Comparison of ENCODE assay signal across 1 cellular context in the genomic region with DNA sequence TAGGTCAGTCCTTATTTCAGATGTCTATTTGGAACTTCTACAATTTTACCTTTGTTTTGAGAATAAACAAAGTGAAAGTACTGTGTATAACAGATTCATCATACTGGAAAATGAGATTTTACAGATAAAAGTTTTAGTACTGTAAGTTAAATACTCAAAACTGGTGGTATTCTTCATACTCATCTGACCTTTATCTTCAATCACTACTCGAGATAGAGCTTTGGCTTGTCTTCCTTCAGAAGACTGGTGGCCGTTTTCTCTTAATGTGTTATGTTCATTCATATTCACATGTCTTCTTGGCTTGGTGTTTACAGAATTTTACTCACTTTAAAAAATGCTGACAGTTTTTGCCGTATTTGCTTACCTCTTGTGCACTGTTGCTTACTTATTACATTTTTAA.
TF ChIP-seq lines count a peak whose summit lies in the region.

No MANE protein-coding gene starts in this region.

TF ChIP-seq in A549, 52 proteins besides CTCF, POLR2A, EP300 and RAD21 (continued from another document):
- TF ChIP-seq, protein P1, sequence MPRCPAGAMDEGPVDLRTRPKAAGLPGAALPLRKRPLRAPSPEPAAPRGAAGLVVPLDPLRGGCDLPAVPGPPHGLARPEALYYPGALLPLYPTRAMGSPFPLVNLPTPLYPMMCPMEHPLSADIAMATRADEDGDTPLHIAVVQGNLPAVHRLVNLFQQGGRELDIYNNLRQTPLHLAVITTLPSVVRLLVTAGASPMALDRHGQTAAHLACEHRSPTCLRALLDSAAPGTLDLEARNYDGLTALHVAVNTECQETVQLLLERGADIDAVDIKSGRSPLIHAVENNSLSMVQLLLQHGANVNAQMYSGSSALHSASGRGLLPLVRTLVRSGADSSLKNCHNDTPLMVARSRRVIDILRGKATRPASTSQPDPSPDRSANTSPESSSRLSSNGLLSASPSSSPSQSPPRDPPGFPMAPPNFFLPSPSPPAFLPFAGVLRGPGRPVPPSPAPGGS (IDR thresholded peaks at IDR 0.05) = no peak
- no peak for TF ChIP-seq ZFP36 (IDR thresholded peaks at IDR 0.05; ENCODE audit: borderline replicate concordance, partially characterized antibody)
- no peak for TF ChIP-seq NR3C1 (IDR thresholded peaks at IDR 0.05)
- TF ChIP-seq, protein P2, sequence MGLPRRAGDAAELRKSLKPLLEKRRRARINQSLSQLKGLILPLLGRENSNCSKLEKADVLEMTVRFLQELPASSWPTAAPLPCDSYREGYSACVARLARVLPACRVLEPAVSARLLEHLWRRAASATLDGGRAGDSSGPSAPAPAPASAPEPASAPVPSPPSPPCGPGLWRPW (IDR thresholded peaks at IDR 0.05) = no peak
- TF ChIP-seq POLR2AphosphoS2 (conservative IDR thresholded peaks at IDR 0.05; ENCODE audit: low read length) = no peak
- no peak for TF ChIP-seq CHD2 (IDR thresholded peaks at IDR 0.05; ENCODE audit: low read length, partially characterized antibody)
- no peak for TF ChIP-seq MAFK (IDR thresholded peaks at IDR 0.05; ENCODE audit: partially characterized antibody)
- no peak for TF ChIP-seq MAZ (IDR thresholded peaks at IDR 0.05; ENCODE audit: borderline replicate concordance, low read depth, low read length)
- no peak for TF ChIP-seq SREBF2 (IDR thresholded peaks at IDR 0.05)
- no peak for TF ChIP-seq CBX2 (IDR thresholded peaks at IDR 0.05; ENCODE audit: borderline replicate concordance, low read depth)
- TF ChIP-seq ZC3H11A (IDR thresholded peaks at IDR 0.05) = no peak
- TF ChIP-seq, protein P3, sequence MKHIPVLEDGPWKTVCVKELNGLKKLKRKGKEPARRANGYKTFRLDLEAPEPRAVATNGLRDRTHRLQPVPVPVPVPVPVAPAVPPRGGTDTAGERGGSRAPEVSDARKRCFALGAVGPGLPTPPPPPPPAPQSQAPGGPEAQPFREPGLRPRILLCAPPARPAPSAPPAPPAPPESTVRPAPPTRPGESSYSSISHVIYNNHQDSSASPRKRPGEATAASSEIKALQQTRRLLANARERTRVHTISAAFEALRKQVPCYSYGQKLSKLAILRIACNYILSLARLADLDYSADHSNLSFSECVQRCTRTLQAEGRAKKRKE (CRISPR knock-in tag; IDR thresholded peaks at IDR 0.05; ENCODE audit: low read depth) = no peak
- TF ChIP-seq TP53 (CRISPR knock-in tag; IDR thresholded peaks at IDR 0.05) = no peak
